12 cellular contexts compared by ENCODE assay signal in genomic region chr3:127679534-127680145, GRCh38. TPM values are rescaled to one million over a fixed set of nuclear protein-coding genes. Genes with fewer than 3 reads are reported as not detected.
DNase-seq lines count a peak whose midpoint lies in the region; ATAC-seq, FAIRE-seq and TF ChIP-seq lines count a peak whose summit lies in the region.
"Had no signal": no experiment of that assay in that cellular context is flagged by ENCODE, and none has a peak within 500 bp of the region (broad histone marks: within the 10 kb centered on the region; RNA-seq: fewer than 3 reads in every experiment).

No MANE protein-coding gene starts in this region.

- peaks cover 0 to 59% (median 21%) of the 10 kb centered on the region in 9 donors for H3K36me3 ChIP-seq in heart right ventricle
- no peaks in the 10 kb centered on the region for H3K36me3 ChIP-seq in bronchial epithelial cell (ENCODE audit: control insufficient read depth, insufficient read depth, low read length)
- no peaks in the 10 kb centered on the region for H3K36me3 ChIP-seq in mucosa of descending colon (ENCODE audit: low read depth)

- ATAC-seq in Right ventricle myocardium superior (ENCODE audit: poor library complexity), result no peak
- ATAC-seq in heart right ventricle, result no peak
- ATAC-seq in mucosa of descending colon, result no peak
- ATAC-seq: body of pancreas had no signal

- H3K4me1 ChIP-seq in heart right ventricle (peaks cover 0 to 50% (median 8%) of the 10 kb centered on the region in 9 donors), mucosa of descending colon (ENCODE audit: low read depth) (peaks cover 9% of the 10 kb centered on the region)
- H3K4me1 ChIP-seq: body of pancreas had no signal

- WGBS in heart right ventricle, 2 donors, result 90 to 92% methylated on average over 21 of the region's 21 CpGs

- DNase-seq in Right ventricle myocardium superior, result peak; percentile 36
- DNase-seq in heart right ventricle, result no peak
- no peak for DNase-seq in bronchial epithelial cell (ENCODE audit: low read depth)
- DNase-seq in mucosa of descending colon, result peak; percentile 1 to 36 (median 20)
- peak; percentile 40 for DNase-seq in ureter (ENCODE audit: low spot score)
- no peak for DNase-seq in D721Med (ENCODE audit: insufficient read length, low spot score)
- no peak for DNase-seq in EL
- DNase-seq in NCI-H446 (lab: John Stamatoyannopoulos, UW), result no peak
- DNase-seq: DND-41, midbrain had no signal

- TF ChIP-seq CTCF in heart right ventricle (IDR thresholded peaks at IDR 0.05), result peak in 2 of 9 donors; percentile 7 to 19
- TF ChIP-seq CTCF in bronchial epithelial cell (IDR thresholded peaks at IDR 0.05; ENCODE audit: insufficient read depth, low read length, severe bottlenecking), result peak; percentile 30
- TF ChIP-seq CTCF in mucosa of descending colon (IDR thresholded peaks at IDR 0.05), result no peak
- no peak for TF ChIP-seq CTCF in D721Med (IDR thresholded peaks at IDR 0.05; ENCODE audit: insufficient read depth, missing control alignments)

- H3K27me3 ChIP-seq in heart right ventricle, result no peaks in the 10 kb centered on the region
- H3K27me3 ChIP-seq in bronchial epithelial cell (ENCODE audit: control insufficient read depth, insufficient read depth, low read length), result no peaks in the 10 kb centered on the region
- H3K27me3 ChIP-seq: body of pancreas had no signal

- H3K9me3 ChIP-seq in heart right ventricle (no peaks in the 10 kb centered on the region), mucosa of descending colon (no peaks in the 10 kb centered on the region)
- H3K9me3 ChIP-seq: body of pancreas had no signal

- H3K27ac ChIP-seq in heart right ventricle, result peak overlapping the region in 1 of 10 donors; percentile 72
- H3K27ac ChIP-seq: body of pancreas had no signal

- no peak overlapping the region for H3K4me3 ChIP-seq in heart right ventricle
- H3K4me3 ChIP-seq in bronchial epithelial cell (ENCODE audit: low read depth, low read length), result no peak overlapping the region
- H3K4me3 ChIP-seq in mucosa of descending colon, result no peak overlapping the region
- H3K4me3 ChIP-seq: body of pancreas had no signal

- FAIRE-seq in bronchial epithelial cell (lab: Jason Lieb, UNC), result no peak
- FAIRE-seq in D721Med (lab: Jason Lieb, UNC), result no peak
- FAIRE-seq: RCC 7860 had no signal

- intact Hi-C loops in Right ventricle myocardium superior (cut with DNase I), result no loop called here
- intact Hi-C loops in heart right ventricle (cut with DNase I), result loop anchor here in 2 of 10 donors (5.0 to 10.0 kb wide), 2 partner anchors 87 to 145 kb away; partner anchors contain the start of genes MGLL (in 1 of the 2) and TPRA1 (in 1 of the 2)
- intact Hi-C loops in mucosa of descending colon (cut with DNase I, micrococcal nuclease), result no loop called here

RNA-seq across cellular contexts. Expression of gene ABTB1, which starts 6.9 kb away (rescaled TPM):
- total RNA-seq in Right ventricle myocardium superior (33.0 TPM), heart right ventricle (10 to 100 TPM; 19.6 to 47.9 (median 23.9) TPM), bronchial epithelial cell (4.7 and 5.8 TPM in 2 replicates), mucosa of descending colon (10 to 100 TPM; 19.9 to 48.7 (median 33.7) TPM), ureter (20.7 TPM)
- polyA plus RNA-seq in heart right ventricle, result 10 to 100 TPM; 36.0 to 56.3 TPM

RNA-seq across cellular contexts. Expression of gene PODXL2, which starts 50.7 kb away (rescaled TPM):
- total RNA-seq in Right ventricle myocardium superior (0.94 TPM), heart right ventricle (1 to 10 TPM in 9 of 10 donors, under 1 TPM in 1; 0.42 to 4.0 (median 1.5) TPM), bronchial epithelial cell (1.8 and 3.4 TPM in 2 replicates), mucosa of descending colon (10 to 100 TPM in 2 of 3 donors, 1 to 10 TPM in 1; 5.4 to 18.5 (median 16.2) TPM), ureter (15.9 TPM)
- polyA plus RNA-seq in heart right ventricle, result 1 to 10 TPM in 1 of 2 donors, under 1 TPM in 1; 0.66 to 2.2 TPM

Comparison
In these comparisons a context has a peak if more than half of its experiments do, and no peak if none do; other contexts are left out.
1. DNase-seq: peak in Right ventricle myocardium superior (single experiment), mucosa of descending colon (3 of 3) and ureter (single experiment); none in heart right ventricle (0 of 2), bronchial epithelial cell (single experiment), D721Med (single experiment), EL (single experiment) and NCI-H446 (0 of 2).